In the genomic region with DNA sequence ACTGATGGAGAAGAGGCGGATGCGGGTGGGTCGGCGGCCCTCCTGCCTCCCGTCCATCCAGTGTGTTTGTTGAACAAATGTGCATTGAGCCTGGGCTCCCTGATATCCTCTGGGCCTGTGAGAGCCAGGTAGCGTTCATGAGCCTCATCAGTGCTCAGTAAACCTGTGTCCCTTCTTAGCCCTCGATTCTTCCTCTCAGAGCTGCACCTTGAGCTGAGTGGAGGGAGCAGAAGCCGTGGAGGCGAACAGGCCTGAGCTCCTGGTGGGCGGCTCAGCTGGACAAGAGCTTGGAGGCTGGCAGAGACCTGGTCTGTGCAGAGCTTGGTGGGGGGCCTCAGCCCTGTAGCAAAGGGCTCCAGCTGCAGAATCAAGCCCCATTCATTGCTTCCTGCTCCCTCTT, we compare ENCODE assay signal across 32 cellular contexts.
"Had no signal": no experiment of that assay in that cellular context is flagged by ENCODE, and none has a peak within 500 bp of the region (broad histone marks: within the 10 kb centered on the region; RNA-seq: fewer than 3 reads in every experiment).

No MANE protein-coding gene starts in this region.

- H3K27me3 Mint-ChIP-seq: activated CD4-positive, alpha-beta T cell treated with anti-CD3 and anti-CD28 coated beads, Interleukin-2, amount 10 ng/mL, durations not matched to agents 24 days and 14 days had no signal

- H3K4me3 ChIP-seq: ascending aorta, cardiac muscle cell had no signal

- H3K36me3 ChIP-seq: ascending aorta, cardiac muscle cell had no signal

- DNase-seq: activated B cell treated with CpG ODN at 0.5 μM for 24 hours; activated CD4-positive, alpha-beta memory T cell treated with anti-CD3 and anti-CD28 coated beads for 36 hours; activated CD4-positive, alpha-beta T cell treated with anti-CD3 and anti-CD28 coated beads for 4 hours; activated CD4-positive, alpha-beta T cell treated with anti-CD3 and anti-CD28 coated beads, Interleukin-2, amount 10 ng/mL, durations not matched to agents 24 days and 14 days; activated CD4-positive, alpha-beta T cell treated with anti-CD3 and anti-CD28 coated beads, Interleukin-2, amount 50 U/mL, for 1 hour; activated CD4-positive, alpha-beta T cell treated with anti-CD3 and anti-CD28 coated beads, Interleukin-2, amount 50 U/mL, for 4 hours; activated CD4-positive, CD25-positive, alpha-beta regulatory T cell treated with anti-CD3 and anti-CD28 coated beads, Interleukin-2, amount 50 U/mL, for 72 hours; activated CD8-positive, alpha-beta memory T cell treated with anti-CD3 and anti-CD28 coated beads, Interleukin-2, amount 50 U/mL, for 4 hours; activated CD8-positive, alpha-beta T cell treated with anti-CD3 and anti-CD28 coated beads for 36 hours; activated effector memory CD4-positive, alpha-beta T cell treated with Interleukin-2 at 50 U/mL for 16 hours; activated gamma-delta T cell; activated naive CD4-positive, alpha-beta T cell treated with anti-CD3 and anti-CD28 coated beads, Interleukin-2, amount 10 ng/mL, durations not matched to agents 7 days and 5 days; activated naive CD4-positive, alpha-beta T cell treated with Interleukin-2 at 50 U/mL for 16 hours; activated naive CD8-positive, alpha-beta T cell treated with anti-CD3 and anti-CD28 coated beads, Interleukin-2, amount 10 ng/mL, durations not matched to agents 7 days and 5 days; activated naive CD8-positive, alpha-beta T cell treated with anti-CD3 and anti-CD28 coated beads, Interleukin-2, amount 50 U/mL, for 24 hours; activated T-cell treated with anti-CD3 and anti-CD28 coated beads, Interleukin-2, amount 50 U/mL, for 24 hours; activated T-cell treated with anti-CD3 and anti-CD28 coated beads, Interleukin-2, amount 50 U/mL, for 48 hours; amygdala; anterior cingulate cortex; central memory CD4-positive, alpha-beta T cell; T-helper 1 cell; T-helper 2 cell; T-helper 9 cell had no signal

- H3K9me3 Mint-ChIP-seq: activated B cell treated with CpG ODN at 0.5 μM for 24 hours; activated CD4-positive, alpha-beta memory T cell treated with anti-CD3 and anti-CD28 coated beads for 36 hours; activated CD4-positive, alpha-beta T cell treated with anti-CD3 and anti-CD28 coated beads, Interleukin-2, amount 10 ng/mL, durations not matched to agents 24 days and 14 days; activated CD8-positive, alpha-beta T cell treated with anti-CD3 and anti-CD28 coated beads for 36 hours; activated naive CD4-positive, alpha-beta T cell treated with anti-CD3 and anti-CD28 coated beads, Interleukin-2, amount 10 ng/mL, durations not matched to agents 7 days and 5 days; activated naive CD4-positive, alpha-beta T cell treated with anti-CD3 and anti-CD28 coated beads, Interleukin-2, amount 50 U/mL, for 24 hours; activated naive CD8-positive, alpha-beta T cell treated with anti-CD3 and anti-CD28 coated beads, Interleukin-2, amount 10 ng/mL, durations not matched to agents 7 days and 5 days; activated naive CD8-positive, alpha-beta T cell treated with anti-CD3 and anti-CD28 coated beads, Interleukin-2, amount 50 U/mL, for 24 hours; activated T-cell treated with anti-CD3 and anti-CD28 coated beads, Interleukin-2, amount 50 U/mL, for 24 hours; activated T-helper 2 cell treated with anti-CD3 and anti-CD28 coated beads, Interferon-gamma antibody, Interleukin-2, Interleukin-4, amounts not matched to agents 10 μg/mL and 5 μg/mL and 100 μg/mL, durations not matched to agents 14 hours and 24 hours and 36 hours; brain; T-helper 1 cell treated with Interleukin-12 subunit alpha and Interleukin-12 subunit beta and Interleukin-4 antibody, amounts not matched to agents 30 μg/mL and 1 μg/mL, for 36 hours; T-helper 2 cell treated with Interferon-gamma antibody and Interleukin-4, amounts not matched to agents 5 μg/mL and 100 μg/mL, for 36 hours had no signal

- H3K36me3 Mint-ChIP-seq: activated CD4-positive, alpha-beta memory T cell treated with anti-CD3 and anti-CD28 coated beads for 36 hours; activated naive CD4-positive, alpha-beta T cell treated with anti-CD3 and anti-CD28 coated beads, Interleukin-2, amount 10 ng/mL, durations not matched to agents 7 days and 5 days; activated naive CD4-positive, alpha-beta T cell treated with anti-CD3 and anti-CD28 coated beads, Interleukin-2, amount 50 U/mL, for 24 hours; activated naive CD8-positive, alpha-beta T cell; activated naive CD8-positive, alpha-beta T cell treated with anti-CD3 and anti-CD28 coated beads, Interleukin-2, amount 10 ng/mL, durations not matched to agents 7 days and 5 days; brain had no signal

- H3K27me3 ChIP-seq: ascending aorta, cardiac muscle cell had no signal

- H3K4me1 ChIP-seq: ascending aorta had no signal

- H3K4me3 Mint-ChIP-seq: activated B cell treated with CpG ODN at 0.5 μM for 24 hours; activated CD4-positive, alpha-beta memory T cell treated with anti-CD3 and anti-CD28 coated beads for 36 hours; activated CD4-positive, alpha-beta T cell treated with anti-CD3 and anti-CD28 coated beads, Interleukin-2, amount 10 ng/mL, durations not matched to agents 24 days and 14 days; activated CD8-positive, alpha-beta T cell treated with anti-CD3 and anti-CD28 coated beads for 36 hours; activated naive CD4-positive, alpha-beta T cell treated with anti-CD3 and anti-CD28 coated beads, Interleukin-2, amount 10 ng/mL, durations not matched to agents 7 days and 5 days; activated naive CD4-positive, alpha-beta T cell treated with anti-CD3 and anti-CD28 coated beads, Interleukin-2, amount 50 U/mL, for 24 hours; activated naive CD8-positive, alpha-beta T cell; activated naive CD8-positive, alpha-beta T cell treated with anti-CD3 and anti-CD28 coated beads, Interleukin-2, amount 10 ng/mL, durations not matched to agents 7 days and 5 days; activated naive CD8-positive, alpha-beta T cell treated with anti-CD3 and anti-CD28 coated beads, Interleukin-2, amount 50 U/mL, for 24 hours; activated T-cell treated with anti-CD3 and anti-CD28 coated beads, Interleukin-2, amount 50 U/mL, for 24 hours; brain; T-helper 1 cell treated with Interleukin-12 subunit alpha and Interleukin-12 subunit beta and Interleukin-4 antibody, amounts not matched to agents 30 μg/mL and 1 μg/mL, for 36 hours; T-helper 2 cell treated with Interferon-gamma antibody and Interleukin-4, amounts not matched to agents 5 μg/mL and 100 μg/mL, for 36 hours had no signal

- H3K4me1 Mint-ChIP-seq: activated B cell treated with CpG ODN at 0.5 μM for 24 hours; activated CD4-positive, alpha-beta T cell treated with anti-CD3 and anti-CD28 coated beads, Interleukin-2, amount 10 ng/mL, durations not matched to agents 24 days and 14 days; activated naive CD4-positive, alpha-beta T cell treated with anti-CD3 and anti-CD28 coated beads, Interleukin-2, amount 10 ng/mL, durations not matched to agents 7 days and 5 days; activated naive CD4-positive, alpha-beta T cell treated with anti-CD3 and anti-CD28 coated beads, Interleukin-2, amount 50 U/mL, for 24 hours; activated naive CD8-positive, alpha-beta T cell treated with anti-CD3 and anti-CD28 coated beads, Interleukin-2, amount 10 ng/mL, durations not matched to agents 7 days and 5 days; activated naive CD8-positive, alpha-beta T cell treated with anti-CD3 and anti-CD28 coated beads, Interleukin-2, amount 50 U/mL, for 24 hours had no signal

- H3K27ac Mint-ChIP-seq: activated B cell treated with CpG ODN at 0.5 μM for 24 hours; activated CD4-positive, alpha-beta memory T cell treated with anti-CD3 and anti-CD28 coated beads for 36 hours; activated CD4-positive, alpha-beta T cell treated with anti-CD3 and anti-CD28 coated beads, Interleukin-2, amount 10 ng/mL, durations not matched to agents 24 days and 14 days; activated CD8-positive, alpha-beta T cell treated with anti-CD3 and anti-CD28 coated beads for 36 hours; activated naive CD4-positive, alpha-beta T cell treated with anti-CD3 and anti-CD28 coated beads, Interleukin-2, amount 10 ng/mL, durations not matched to agents 7 days and 5 days; activated naive CD4-positive, alpha-beta T cell treated with anti-CD3 and anti-CD28 coated beads, Interleukin-2, amount 50 U/mL, for 24 hours; activated naive CD8-positive, alpha-beta T cell; activated naive CD8-positive, alpha-beta T cell treated with anti-CD3 and anti-CD28 coated beads, Interleukin-2, amount 10 ng/mL, durations not matched to agents 7 days and 5 days; activated naive CD8-positive, alpha-beta T cell treated with anti-CD3 and anti-CD28 coated beads, Interleukin-2, amount 50 U/mL, for 24 hours; activated T-cell treated with anti-CD3 and anti-CD28 coated beads, Interleukin-2, amount 50 U/mL, for 24 hours; activated T-helper 2 cell treated with anti-CD3 and anti-CD28 coated beads, Interferon-gamma antibody, Interleukin-2, Interleukin-4, amounts not matched to agents 10 μg/mL and 5 μg/mL and 100 μg/mL, durations not matched to agents 14 hours and 24 hours and 36 hours; T-helper 1 cell treated with Interleukin-12 subunit alpha and Interleukin-12 subunit beta and Interleukin-4 antibody, amounts not matched to agents 30 μg/mL and 1 μg/mL, for 36 hours; T-helper 2 cell treated with Interferon-gamma antibody and Interleukin-4, amounts not matched to agents 5 μg/mL and 100 μg/mL, for 36 hours had no signal

- H3K9me3 ChIP-seq: ascending aorta had no signal

- H3K27ac ChIP-seq: ascending aorta, cardiac muscle cell, VCaP had no signal
